3 cellular contexts compared by ENCODE assay signal in the genomic region with DNA sequence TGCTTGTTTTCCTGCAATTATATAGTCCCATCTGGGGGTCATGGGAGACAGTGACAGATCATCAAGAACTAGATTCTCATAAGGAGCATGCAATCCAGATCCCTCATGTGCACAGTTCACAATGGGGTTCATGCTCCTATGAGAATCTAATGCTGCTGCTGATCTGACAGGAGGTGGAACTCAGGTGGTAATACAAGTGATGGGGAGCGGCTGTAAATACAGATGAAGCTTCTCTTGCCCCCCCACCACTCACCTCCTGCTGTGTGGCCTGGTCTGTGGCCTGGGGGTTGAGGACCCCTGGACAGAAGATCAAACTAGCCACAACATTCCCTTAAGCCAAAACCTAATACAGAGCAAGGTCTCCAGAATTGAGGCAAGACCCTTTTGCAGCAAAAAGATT.
"Had no signal": no experiment of that assay in that cellular context is flagged by ENCODE, and none has a peak within 500 bp of the region (broad histone marks: within the 10 kb centered on the region; RNA-seq: fewer than 3 reads in every experiment).

No MANE protein-coding gene starts in this region.

- DNase-seq: GDM1, GF-D8 had no signal

- H3K4me3 ChIP-seq: GM12878 had no signal

- ATAC-seq: GM12878 had no signal
